In genomic region chr12:12909995-12910391, GRCh38 we compare ENCODE assay signal across 2 cellular contexts.
A peak's percentile ranks its signal among the peaks of the same experiment; 100 is the strongest.
TF ChIP-seq lines count a peak whose summit lies in the region.

No MANE protein-coding gene starts in this region.

TF ChIP-seq in liver, 16 proteins besides CTCF, POLR2A, EP300 and RAD21:
- TF ChIP-seq NR2F2 (IDR thresholded peaks at IDR 0.05) (peak; percentile 24), FOXA1 (IDR thresholded peaks at IDR 0.05) (no peak), FOXA2 (IDR thresholded peaks at IDR 0.05) (no peak), YY1 (IDR thresholded peaks at IDR 0.05) (no peak)
- TF ChIP-seq, protein P1, sequence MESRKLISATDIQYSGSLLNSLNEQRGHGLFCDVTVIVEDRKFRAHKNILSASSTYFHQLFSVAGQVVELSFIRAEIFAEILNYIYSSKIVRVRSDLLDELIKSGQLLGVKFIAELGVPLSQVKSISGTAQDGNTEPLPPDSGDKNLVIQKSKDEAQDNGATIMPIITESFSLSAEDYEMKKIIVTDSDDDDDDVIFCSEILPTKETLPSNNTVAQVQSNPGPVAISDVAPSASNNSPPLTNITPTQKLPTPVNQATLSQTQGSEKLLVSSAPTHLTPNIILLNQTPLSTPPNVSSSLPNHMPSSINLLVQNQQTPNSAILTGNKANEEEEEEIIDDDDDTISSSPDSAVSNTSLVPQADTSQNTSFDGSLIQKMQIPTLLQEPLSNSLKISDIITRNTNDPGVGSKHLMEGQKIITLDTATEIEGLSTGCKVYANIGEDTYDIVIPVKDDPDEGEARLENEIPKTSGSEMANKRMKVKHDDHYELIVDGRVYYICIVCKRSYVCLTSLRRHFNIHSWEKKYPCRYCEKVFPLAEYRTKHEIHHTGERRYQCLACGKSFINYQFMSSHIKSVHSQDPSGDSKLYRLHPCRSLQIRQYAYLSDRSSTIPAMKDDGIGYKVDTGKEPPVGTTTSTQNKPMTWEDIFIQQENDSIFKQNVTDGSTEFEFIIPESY (IDR thresholded peaks at IDR 0.05) = no peak

TF ChIP-seq in HepG2, 621 proteins besides CTCF, POLR2A, EP300 and RAD21:
- TF ChIP-seq, protein P2, sequence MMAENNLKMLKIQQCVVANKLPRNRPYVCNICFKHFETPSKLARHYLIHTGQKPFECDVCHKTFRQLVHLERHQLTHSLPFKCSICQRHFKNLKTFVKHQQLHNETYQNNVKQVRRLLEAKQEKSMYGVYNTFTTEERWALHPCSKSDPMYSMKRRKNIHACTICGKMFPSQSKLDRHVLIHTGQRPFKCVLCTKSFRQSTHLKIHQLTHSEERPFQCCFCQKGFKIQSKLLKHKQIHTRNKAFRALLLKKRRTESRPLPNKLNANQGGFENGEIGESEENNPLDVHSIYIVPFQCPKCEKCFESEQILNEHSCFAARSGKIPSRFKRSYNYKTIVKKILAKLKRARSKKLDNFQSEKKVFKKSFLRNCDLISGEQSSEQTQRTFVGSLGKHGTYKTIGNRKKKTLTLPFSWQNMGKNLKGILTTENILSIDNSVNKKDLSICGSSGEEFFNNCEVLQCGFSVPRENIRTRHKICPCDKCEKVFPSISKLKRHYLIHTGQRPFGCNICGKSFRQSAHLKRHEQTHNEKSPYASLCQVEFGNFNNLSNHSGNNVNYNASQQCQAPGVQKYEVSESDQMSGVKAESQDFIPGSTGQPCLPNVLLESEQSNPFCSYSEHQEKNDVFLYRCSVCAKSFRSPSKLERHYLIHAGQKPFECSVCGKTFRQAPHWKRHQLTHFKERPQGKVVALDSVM (CRISPR knock-in tag; IDR thresholded peaks at IDR 0.05) = no peak
- TF ChIP-seq NFKB2 (CRISPR knock-in tag; IDR thresholded peaks at IDR 0.05; ENCODE audit: borderline replicate concordance) (no peak), ATF7 (IDR thresholded peaks at IDR 0.05) (no peak), ATF7 (CRISPR knock-in tag; IDR thresholded peaks at IDR 0.05) (no peak), NR2F1 (CRISPR knock-in tag; IDR thresholded peaks at IDR 0.05) (no peak), ZSCAN22 (CRISPR knock-in tag; IDR thresholded peaks at IDR 0.05) (no peak)
- TF ChIP-seq, protein P3, sequence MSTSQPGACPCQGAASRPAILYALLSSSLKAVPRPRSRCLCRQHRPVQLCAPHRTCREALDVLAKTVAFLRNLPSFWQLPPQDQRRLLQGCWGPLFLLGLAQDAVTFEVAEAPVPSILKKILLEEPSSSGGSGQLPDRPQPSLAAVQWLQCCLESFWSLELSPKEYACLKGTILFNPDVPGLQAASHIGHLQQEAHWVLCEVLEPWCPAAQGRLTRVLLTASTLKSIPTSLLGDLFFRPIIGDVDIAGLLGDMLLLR (CRISPR knock-in tag; IDR thresholded peaks at IDR 0.05) = no peak
